Comparison of ENCODE assay signal across 12 cellular contexts in the genomic region with DNA sequence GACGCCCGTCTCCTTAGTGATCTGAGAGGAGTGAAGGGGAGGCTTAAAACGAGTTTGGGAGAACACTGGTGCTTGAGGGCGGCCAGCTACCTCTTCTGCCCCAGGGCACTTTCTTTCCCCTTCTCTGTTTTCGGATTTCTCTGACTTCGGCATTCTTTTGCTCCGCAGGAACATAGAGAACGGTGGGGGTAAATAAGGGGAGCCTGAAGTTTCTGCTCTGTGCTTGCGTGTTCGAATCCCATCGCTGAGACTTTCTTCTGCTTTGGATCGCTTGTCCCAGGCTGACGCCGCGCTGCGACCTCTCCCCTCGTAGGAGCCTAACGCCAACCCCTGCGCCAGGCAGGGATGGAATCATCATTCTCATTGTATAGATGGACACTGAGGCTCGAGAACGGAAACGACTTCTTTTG. TPM values are rescaled to one million over a fixed set of nuclear protein-coding genes. Genes with fewer than 3 reads are reported as not detected.
DNase-seq lines count a peak whose midpoint lies in the region; ATAC-seq and TF ChIP-seq lines count a peak whose summit lies in the region.
"Had no signal": no experiment of that assay in that cellular context is flagged by ENCODE, and none has a peak within 500 bp of the region (broad histone marks: within the 10 kb centered on the region; RNA-seq: fewer than 3 reads in every experiment).

No MANE protein-coding gene starts in this region.

- peak overlapping the region; percentile 43; the same call in 1 of the 2 replicates for H3K14ac ChIP-seq in IMR-90 (replicated peaks; ENCODE audit: low read depth, low read length)

- H3K79me1 ChIP-seq in IMR-90 (ENCODE audit: low read depth in 1 of 2, low read length in 2 of 2): no peaks in the 10 kb centered on the region

- no peak for DNase-seq in CD4-positive, CD25-positive, alpha-beta regulatory T cell
- DNase-seq in IMR-90: no peak
- DNase-seq in choroid plexus epithelial cell (ENCODE audit: low read depth): no peak
- DNase-seq in sciatic nerve (ENCODE audit: low spot score): no peak
- no peak for DNase-seq in HPDE6-E6E7 (ENCODE audit: extremely low spot score)
- DNase-seq in left ventricle myocardium superior: no peak
- no peak for DNase-seq in posterior cingulate gyrus
- DNase-seq: activated gamma-delta T cell treated with Interleukin-2 at 50 U/mL for 16 hours had no signal

- no peak overlapping the region for H4K91ac ChIP-seq in IMR-90 (ENCODE audit: insufficient read depth, low read depth, low read length)

- H3K23ac ChIP-seq in IMR-90 (ENCODE audit: low read depth, low read length): 0 out of 2 replicates have a peak overlapping the region, but pooled peaks have one; percentile 42

- peak overlapping the region in 1 of 2 experiments; percentile 56; a peak in 2 of 4 replicates for H4K8ac ChIP-seq in IMR-90 (ENCODE audit: low read depth in 2 of 2, low read length in 2 of 2)

- no TSS peak for BruUV-seq in IMR-90 (replicated peaks; lab: Mats Ljungman, UMichigan)

- H2AK5ac ChIP-seq in IMR-90 (ENCODE audit: low read depth, low read length): no peak overlapping the region; the same call in 1 of the 2 replicates

- POLR2A ChIA-PET in IMR-90 (lab: Charles Lee; ENCODE audit: unreplicated experiment): no interaction called here

- no peak overlapping the region for H3K27ac Mint-ChIP-seq in CD4-positive, CD25-positive, alpha-beta regulatory T cell
- H3K27ac Mint-ChIP-seq: T-cell had no signal

- no peak overlapping the region for H3K56ac ChIP-seq in IMR-90 (ENCODE audit: extremely low read depth, insufficient read depth, low read length)

- no peak for ATAC-seq in CD4-positive, CD25-positive, alpha-beta regulatory T cell (ENCODE audit: low read depth in 2 of 2)
- ATAC-seq in IMR-90 (ENCODE audit: low read depth) (no peak), sciatic nerve (no peak), left ventricle myocardium superior (no peak)

- CTCF ChIA-PET in IMR-90 (lab: Yijun Ruan, JAX): interaction anchor here (0.6 to 2.2 kb wide), 5 partner anchors 22 to 403 kb away, joined by 3 to 9 read pairs (median 5); no protein-coding TSS in a partner anchor

- H3K9me3 ChIP-seq in CD4-positive, CD25-positive, alpha-beta regulatory T cell (ENCODE audit: control insufficient read depth in 2 of 2, low read length in 2 of 2): no peaks in the 10 kb centered on the region
- no peaks in the 10 kb centered on the region for H3K9me3 ChIP-seq in IMR-90 (ENCODE audit: control insufficient read depth, insufficient read depth, low read length)
- no peaks in the 10 kb centered on the region for H3K9me3 ChIP-seq in neural cell (ENCODE audit: low read length)
- H3K9me3 ChIP-seq: mucosa of descending colon had no signal

- H3K9ac ChIP-seq in IMR-90 (ENCODE audit: low read depth, low read length) (peak overlapping the region; percentile 14; the same call in 1 of the 2 replicates), neural cell (ENCODE audit: low read length) (no peak overlapping the region)

- peaks cover 18% of the 10 kb centered on the region for H3K79me2 ChIP-seq in neural cell (replicated peaks; ENCODE audit: insufficient read depth, low read length)

- H3K9me1 ChIP-seq in IMR-90 (ENCODE audit: insufficient read depth, low read length): no peaks in the 10 kb centered on the region

- no peak for TF ChIP-seq EP300 in neural cell (conservative IDR thresholded peaks at IDR 0.05; ENCODE audit: poor library complexity, severe bottlenecking)

- H3K4me1 ChIP-seq in CD4-positive, CD25-positive, alpha-beta regulatory T cell (ENCODE audit: control insufficient read depth, insufficient read depth, low read length, poor library complexity, severe bottlenecking): peaks cover 53% of the 10 kb centered on the region
- 0 out of 2 replicates have a peak, but pooled peaks cover 2% of the 10 kb centered on the region for H3K4me1 ChIP-seq in IMR-90 (ENCODE audit: control insufficient read depth, insufficient read depth, low read length)

- intact Hi-C loops in IMR-90 (cut with micrococcal nuclease) (loop anchor here (1.0 kb wide), 1 partner anchor 531 kb away; no protein-coding TSS in a partner anchor), sciatic nerve (cut with DNase I) (loop anchor here (10.0 kb wide), 1 partner anchor 301 kb away; no protein-coding TSS in a partner anchor), left ventricle myocardium superior (cut with micrococcal nuclease) (no loop called here), posterior cingulate gyrus (cut with DNase I) (loop anchor here (5.0 kb wide), 1 partner anchor 403 kb away; no protein-coding TSS in a partner anchor)

- peaks cover 46% of the 10 kb centered on the region for H3K27me3 ChIP-seq in CD4-positive, CD25-positive, alpha-beta regulatory T cell (ENCODE audit: control insufficient read depth, insufficient read depth, low read length)
- H3K27me3 ChIP-seq in IMR-90 (ENCODE audit: control insufficient read depth, insufficient read depth, low read length): no peaks in the 10 kb centered on the region; the same call in 1 of the 2 replicates
- H3K27me3 ChIP-seq in neural cell (ENCODE audit: insufficient read depth, low read depth, low read length): peaks cover 56% of the 10 kb centered on the region

- H2BK5ac ChIP-seq in IMR-90 (ENCODE audit: low read depth, low read length, poor library complexity, severe bottlenecking): no peak overlapping the region

- in situ Hi-C loops in IMR-90 (cut with MboI; ENCODE audit: low sequenced_read_pairs): loop anchor here (5.0 kb wide), 2 partner anchors 298 to 403 kb away; no protein-coding TSS in a partner anchor

- H3K4me3 Mint-ChIP-seq in CD4-positive, CD25-positive, alpha-beta regulatory T cell: peak overlapping the region; percentile 26 to 80 (median 72)

- H3K18ac ChIP-seq in IMR-90 (ENCODE audit: low read depth, low read length): no peak overlapping the region

- H3K9me2 ChIP-seq in neural cell (ENCODE audit: insufficient read depth, low read length): no peaks in the 10 kb centered on the region

- 30% methylated on average over 3 of the region's 22 CpGs; no CpG with 5 or more reads in 1 of the 2 experiments for WGBS in IMR-90 (ENCODE audit: extremely low coverage in 2 of 2, insufficient read length in 1 of 2), 2 experiments

- H3K4me2 ChIP-seq in IMR-90 (ENCODE audit: low read depth, low read length): peak overlapping the region; percentile 87
- no peak overlapping the region for H3K4me2 ChIP-seq in neural cell (ENCODE audit: low read length)

- H2BK15ac ChIP-seq in IMR-90 (ENCODE audit: low read depth, low read length): no peak overlapping the region

- peak overlapping the region; percentile 17 for H3K4ac ChIP-seq in IMR-90 (ENCODE audit: low read depth, low read length)

- H2BK120ac ChIP-seq in IMR-90 (ENCODE audit: low read depth, low read length): peak overlapping the region; percentile 18; the same call in 1 of the 2 replicates

- H3K27ac ChIP-seq in CD4-positive, CD25-positive, alpha-beta regulatory T cell (ENCODE audit: insufficient read depth, low read length, poor library complexity, severe bottlenecking): no peak overlapping the region
- H3K27ac ChIP-seq in IMR-90 (ENCODE audit: insufficient read depth, low read length): no peak overlapping the region
- H3K27ac ChIP-seq in neural cell (ENCODE audit: low read length): no peak overlapping the region

- H3K4me1 Mint-ChIP-seq in CD4-positive, CD25-positive, alpha-beta regulatory T cell: peaks cover 18 to 65% (median 40%) of the 10 kb centered on the region in 4 donors

- H3K27me3 Mint-ChIP-seq in CD4-positive, CD25-positive, alpha-beta regulatory T cell: peaks cover 88% of the 10 kb centered on the region

- no peaks in the 10 kb centered on the region for H3F3A ChIP-seq in neural cell (ENCODE audit: insufficient read depth, low read length, poor library complexity, severe bottlenecking)

- H4K5ac ChIP-seq in IMR-90 (ENCODE audit: low read depth, low read length): no peak overlapping the region; the same call in 1 of the 2 replicates

- dilution Hi-C loops in IMR-90 (cut with HindIII; ENCODE audit: low sequenced_read_pairs, unreplicated experiment): no loop called here

- H2AK9ac ChIP-seq in IMR-90 (replicated peaks; ENCODE audit: low read depth, low read length, poor library complexity): peak overlapping the region; percentile 39

- 0 out of 2 replicates have a peak overlapping the region, but pooled peaks have one; percentile 11 for H2BK20ac ChIP-seq in IMR-90 (ENCODE audit: low read depth, low read length)

- H4K20me1 ChIP-seq in IMR-90 (ENCODE audit: insufficient read depth, low read length) (no peaks in the 10 kb centered on the region), neural cell (ENCODE audit: insufficient read depth) (peaks cover 12% of the 10 kb centered on the region)

- H3K36me3 ChIP-seq in CD4-positive, CD25-positive, alpha-beta regulatory T cell (ENCODE audit: control insufficient read depth, insufficient read depth, low read length): no peaks in the 10 kb centered on the region
- H3K36me3 ChIP-seq in IMR-90 (ENCODE audit: control insufficient read depth, insufficient read depth, low read length) (no peaks in the 10 kb centered on the region), neural cell (ENCODE audit: insufficient read depth, low read length) (no peaks in the 10 kb centered on the region)

- TF ChIP-seq RAD21 in IMR-90 (IDR thresholded peaks at IDR 0.05; ENCODE audit: low read length) (no peak), neural cell (conservative IDR thresholded peaks at IDR 0.05) (no peak)

- peaks cover 6% of the 10 kb centered on the region for H3K36me3 Mint-ChIP-seq in CD4-positive, CD25-positive, alpha-beta regulatory T cell
- H3K36me3 Mint-ChIP-seq: T-cell had no signal

- peak overlapping the region; percentile 96 for H2AFZ ChIP-seq in IMR-90 (replicated peaks; ENCODE audit: low read length, poor library complexity)
- H2AFZ ChIP-seq in neural cell (ENCODE audit: low read depth, low read length): no peak overlapping the region

- no peak for TF ChIP-seq POLR2A in IMR-90 (IDR thresholded peaks at IDR 0.05; ENCODE audit: low read depth, low read length)

- TF ChIP-seq CTCF in IMR-90 (conservative IDR thresholded peaks at IDR 0.05; ENCODE audit: low read depth, low read length) (no peak), choroid plexus epithelial cell (conservative IDR thresholded peaks at IDR 0.05; ENCODE audit: low read depth, low read length) (no peak), neural cell (IDR thresholded peaks at IDR 0.05; ENCODE audit: poor library complexity, severe bottlenecking) (no peak)

- H3K4me3 ChIP-seq in CD4-positive, CD25-positive, alpha-beta regulatory T cell (ENCODE audit: low read depth, low read length): no peak overlapping the region
- peak overlapping the region; percentile 61 for H3K4me3 ChIP-seq in IMR-90 (ENCODE audit: insufficient read depth, low read depth, low read length)
- peak overlapping the region; percentile 43 for H3K4me3 ChIP-seq in choroid plexus epithelial cell (ENCODE audit: low read depth, low read length)
- peak overlapping the region; percentile 51 for H3K4me3 ChIP-seq in neural cell (ENCODE audit: low read length)
- H3K4me3 ChIP-seq: mucosa of descending colon had no signal

- H3K9me3 Mint-ChIP-seq in CD4-positive, CD25-positive, alpha-beta regulatory T cell: peaks cover 0 to 9% (median 2%) of the 10 kb centered on the region in 7 donors
- H3K9me3 Mint-ChIP-seq: T-cell had no signal

RNA-seq across cellular contexts. Expression of gene DLX2, which starts 3.0 kb away (rescaled TPM):
- 0.47 TPM for total RNA-seq in CD4-positive, CD25-positive, alpha-beta regulatory T cell
- not detected for polyA plus RNA-seq in CD4-positive, CD25-positive, alpha-beta regulatory T cell
- total RNA-seq in IMR-90 (2012; rRNA removed) (not detected in 2 replicates), sciatic nerve (0.27 TPM), left ventricle myocardium superior (not detected)
- polyA plus RNA-seq in IMR-90 (2012; rRNA removed) (0.38 and 0.44 TPM in 2 replicates), neural cell (7.7 and 9.3 TPM in 2 replicates)
- 0.55 and 0.60 TPM in 2 replicates for polyA plus RNA-seq in IMR-90 (2012; cell fraction: cytosol; rRNA removed)
- polyA plus RNA-seq in IMR-90 (2012; cell fraction: nucleus; rRNA removed; ENCODE audit: low replicate concordance): 1.1 and 1.2 TPM in 2 replicates
- polyA minus RNA-seq in neural cell: 18.7 and 19.3 TPM in 2 replicates
- total RNA-seq: esophagus mucosa had no signal

RNA-seq across cellular contexts. Expression of gene DLX1, which starts 20.4 kb away (rescaled TPM):
- total RNA-seq in CD4-positive, CD25-positive, alpha-beta regulatory T cell: not detected
- polyA plus RNA-seq in CD4-positive, CD25-positive, alpha-beta regulatory T cell: not detected
- 0.36 and 1.1 TPM in 2 replicates for total RNA-seq in IMR-90 (2012; rRNA removed)
- 2.1 and 2.2 TPM in 2 replicates for polyA plus RNA-seq in IMR-90 (2012; rRNA removed)
- polyA plus RNA-seq in IMR-90 (2012; cell fraction: cytosol; rRNA removed): 0.97 and 1.3 TPM in 2 replicates
- polyA plus RNA-seq in IMR-90 (2012; cell fraction: nucleus; rRNA removed; ENCODE audit: low replicate concordance): 3.7 and 5.4 TPM in 2 replicates
- 67.3 and 83.1 TPM in 2 replicates for polyA plus RNA-seq in neural cell
- 53.3 and 55.8 TPM in 2 replicates for polyA minus RNA-seq in neural cell
- total RNA-seq in sciatic nerve: 0.94 TPM
- total RNA-seq in left ventricle myocardium superior: not detected
- total RNA-seq: esophagus mucosa, T-cell had no signal
